In the genomic region with DNA sequence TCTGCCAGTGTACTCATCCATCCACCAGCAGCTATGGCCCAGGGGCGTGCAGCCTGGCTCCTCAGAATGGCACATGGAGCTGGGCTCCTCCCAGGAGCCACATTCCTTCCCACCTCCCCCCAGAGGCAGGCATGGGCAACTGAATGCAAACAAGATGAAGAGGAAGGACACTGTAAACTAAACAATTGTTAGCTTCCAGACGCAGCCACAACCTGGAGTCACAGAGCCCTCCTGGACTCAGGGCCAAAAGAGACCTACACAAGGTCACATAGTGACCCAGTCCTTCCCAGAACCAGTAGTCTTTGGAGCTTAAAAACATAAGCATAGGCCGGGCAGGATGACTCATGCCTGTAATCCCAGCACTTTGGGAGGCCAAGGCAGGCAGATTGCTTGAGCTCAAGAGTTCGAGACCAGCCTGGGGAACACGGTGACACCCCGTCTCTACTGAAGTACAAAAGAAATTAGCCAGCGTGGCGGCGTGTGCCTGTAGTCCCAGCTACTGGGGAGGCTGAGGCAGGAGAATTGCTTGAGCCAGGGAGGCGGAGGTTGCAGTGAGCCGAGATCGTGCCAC, we compare ENCODE assay signal across 1 cellular context.
A peak's percentile ranks its signal among the peaks of the same experiment; 100 is the strongest.
TF ChIP-seq lines count a peak whose summit lies in the region.

No MANE protein-coding gene starts in this region.

TF ChIP-seq in H1, 55 proteins besides CTCF, POLR2A, EP300 and RAD21:
- no peak for TF ChIP-seq CBX5 (IDR thresholded peaks at IDR 0.05; ENCODE audit: low read depth, low read length)
- no peak for TF ChIP-seq SP4 (IDR thresholded peaks at IDR 0.05; ENCODE audit: low read length)
- no peak for TF ChIP-seq PHF8 (conservative IDR thresholded peaks at IDR 0.05; ENCODE audit: low read depth, low read length)
- TF ChIP-seq ASH2L (IDR thresholded peaks at IDR 0.05; ENCODE audit: low read length) = peak; percentile 72
- TF ChIP-seq TAF7 (optimal IDR thresholded peaks at IDR 0.05; ENCODE audit: borderline replicate concordance, low read depth, low read length) = no peak
- TF ChIP-seq, protein P1, sequence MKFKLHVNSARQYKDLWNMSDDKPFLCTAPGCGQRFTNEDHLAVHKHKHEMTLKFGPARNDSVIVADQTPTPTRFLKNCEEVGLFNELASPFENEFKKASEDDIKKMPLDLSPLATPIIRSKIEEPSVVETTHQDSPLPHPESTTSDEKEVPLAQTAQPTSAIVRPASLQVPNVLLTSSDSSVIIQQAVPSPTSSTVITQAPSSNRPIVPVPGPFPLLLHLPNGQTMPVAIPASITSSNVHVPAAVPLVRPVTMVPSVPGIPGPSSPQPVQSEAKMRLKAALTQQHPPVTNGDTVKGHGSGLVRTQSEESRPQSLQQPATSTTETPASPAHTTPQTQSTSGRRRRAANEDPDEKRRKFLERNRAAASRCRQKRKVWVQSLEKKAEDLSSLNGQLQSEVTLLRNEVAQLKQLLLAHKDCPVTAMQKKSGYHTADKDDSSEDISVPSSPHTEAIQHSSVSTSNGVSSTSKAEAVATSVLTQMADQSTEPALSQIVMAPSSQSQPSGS (IDR thresholded peaks at IDR 0.05; ENCODE audit: low read length) = no peak
- TF ChIP-seq SP2 (IDR thresholded peaks at IDR 0.05; ENCODE audit: low read length) = no peak
- TF ChIP-seq SIRT6 (IDR thresholded peaks at IDR 0.05; ENCODE audit: low read length) = no peak
- TF ChIP-seq HDAC6 (IDR thresholded peaks at IDR 0.05; ENCODE audit: low read depth, low read length) = no peak
- no peak for TF ChIP-seq EGR1 (IDR thresholded peaks at IDR 0.05; ENCODE audit: borderline replicate concordance, low read depth, low read length)
- TF ChIP-seq TCF12 (IDR thresholded peaks at IDR 0.05; ENCODE audit: low read depth, low read length) = no peak
- no peak for TF ChIP-seq KDM1A (IDR thresholded peaks at IDR 0.05; ENCODE audit: borderline replicate concordance, low read length)
- no peak for TF ChIP-seq CTBP2 (IDR thresholded peaks at IDR 0.05; ENCODE audit: borderline replicate concordance, insufficient read depth, insufficient read length, low read length)
- TF ChIP-seq, protein P2, sequence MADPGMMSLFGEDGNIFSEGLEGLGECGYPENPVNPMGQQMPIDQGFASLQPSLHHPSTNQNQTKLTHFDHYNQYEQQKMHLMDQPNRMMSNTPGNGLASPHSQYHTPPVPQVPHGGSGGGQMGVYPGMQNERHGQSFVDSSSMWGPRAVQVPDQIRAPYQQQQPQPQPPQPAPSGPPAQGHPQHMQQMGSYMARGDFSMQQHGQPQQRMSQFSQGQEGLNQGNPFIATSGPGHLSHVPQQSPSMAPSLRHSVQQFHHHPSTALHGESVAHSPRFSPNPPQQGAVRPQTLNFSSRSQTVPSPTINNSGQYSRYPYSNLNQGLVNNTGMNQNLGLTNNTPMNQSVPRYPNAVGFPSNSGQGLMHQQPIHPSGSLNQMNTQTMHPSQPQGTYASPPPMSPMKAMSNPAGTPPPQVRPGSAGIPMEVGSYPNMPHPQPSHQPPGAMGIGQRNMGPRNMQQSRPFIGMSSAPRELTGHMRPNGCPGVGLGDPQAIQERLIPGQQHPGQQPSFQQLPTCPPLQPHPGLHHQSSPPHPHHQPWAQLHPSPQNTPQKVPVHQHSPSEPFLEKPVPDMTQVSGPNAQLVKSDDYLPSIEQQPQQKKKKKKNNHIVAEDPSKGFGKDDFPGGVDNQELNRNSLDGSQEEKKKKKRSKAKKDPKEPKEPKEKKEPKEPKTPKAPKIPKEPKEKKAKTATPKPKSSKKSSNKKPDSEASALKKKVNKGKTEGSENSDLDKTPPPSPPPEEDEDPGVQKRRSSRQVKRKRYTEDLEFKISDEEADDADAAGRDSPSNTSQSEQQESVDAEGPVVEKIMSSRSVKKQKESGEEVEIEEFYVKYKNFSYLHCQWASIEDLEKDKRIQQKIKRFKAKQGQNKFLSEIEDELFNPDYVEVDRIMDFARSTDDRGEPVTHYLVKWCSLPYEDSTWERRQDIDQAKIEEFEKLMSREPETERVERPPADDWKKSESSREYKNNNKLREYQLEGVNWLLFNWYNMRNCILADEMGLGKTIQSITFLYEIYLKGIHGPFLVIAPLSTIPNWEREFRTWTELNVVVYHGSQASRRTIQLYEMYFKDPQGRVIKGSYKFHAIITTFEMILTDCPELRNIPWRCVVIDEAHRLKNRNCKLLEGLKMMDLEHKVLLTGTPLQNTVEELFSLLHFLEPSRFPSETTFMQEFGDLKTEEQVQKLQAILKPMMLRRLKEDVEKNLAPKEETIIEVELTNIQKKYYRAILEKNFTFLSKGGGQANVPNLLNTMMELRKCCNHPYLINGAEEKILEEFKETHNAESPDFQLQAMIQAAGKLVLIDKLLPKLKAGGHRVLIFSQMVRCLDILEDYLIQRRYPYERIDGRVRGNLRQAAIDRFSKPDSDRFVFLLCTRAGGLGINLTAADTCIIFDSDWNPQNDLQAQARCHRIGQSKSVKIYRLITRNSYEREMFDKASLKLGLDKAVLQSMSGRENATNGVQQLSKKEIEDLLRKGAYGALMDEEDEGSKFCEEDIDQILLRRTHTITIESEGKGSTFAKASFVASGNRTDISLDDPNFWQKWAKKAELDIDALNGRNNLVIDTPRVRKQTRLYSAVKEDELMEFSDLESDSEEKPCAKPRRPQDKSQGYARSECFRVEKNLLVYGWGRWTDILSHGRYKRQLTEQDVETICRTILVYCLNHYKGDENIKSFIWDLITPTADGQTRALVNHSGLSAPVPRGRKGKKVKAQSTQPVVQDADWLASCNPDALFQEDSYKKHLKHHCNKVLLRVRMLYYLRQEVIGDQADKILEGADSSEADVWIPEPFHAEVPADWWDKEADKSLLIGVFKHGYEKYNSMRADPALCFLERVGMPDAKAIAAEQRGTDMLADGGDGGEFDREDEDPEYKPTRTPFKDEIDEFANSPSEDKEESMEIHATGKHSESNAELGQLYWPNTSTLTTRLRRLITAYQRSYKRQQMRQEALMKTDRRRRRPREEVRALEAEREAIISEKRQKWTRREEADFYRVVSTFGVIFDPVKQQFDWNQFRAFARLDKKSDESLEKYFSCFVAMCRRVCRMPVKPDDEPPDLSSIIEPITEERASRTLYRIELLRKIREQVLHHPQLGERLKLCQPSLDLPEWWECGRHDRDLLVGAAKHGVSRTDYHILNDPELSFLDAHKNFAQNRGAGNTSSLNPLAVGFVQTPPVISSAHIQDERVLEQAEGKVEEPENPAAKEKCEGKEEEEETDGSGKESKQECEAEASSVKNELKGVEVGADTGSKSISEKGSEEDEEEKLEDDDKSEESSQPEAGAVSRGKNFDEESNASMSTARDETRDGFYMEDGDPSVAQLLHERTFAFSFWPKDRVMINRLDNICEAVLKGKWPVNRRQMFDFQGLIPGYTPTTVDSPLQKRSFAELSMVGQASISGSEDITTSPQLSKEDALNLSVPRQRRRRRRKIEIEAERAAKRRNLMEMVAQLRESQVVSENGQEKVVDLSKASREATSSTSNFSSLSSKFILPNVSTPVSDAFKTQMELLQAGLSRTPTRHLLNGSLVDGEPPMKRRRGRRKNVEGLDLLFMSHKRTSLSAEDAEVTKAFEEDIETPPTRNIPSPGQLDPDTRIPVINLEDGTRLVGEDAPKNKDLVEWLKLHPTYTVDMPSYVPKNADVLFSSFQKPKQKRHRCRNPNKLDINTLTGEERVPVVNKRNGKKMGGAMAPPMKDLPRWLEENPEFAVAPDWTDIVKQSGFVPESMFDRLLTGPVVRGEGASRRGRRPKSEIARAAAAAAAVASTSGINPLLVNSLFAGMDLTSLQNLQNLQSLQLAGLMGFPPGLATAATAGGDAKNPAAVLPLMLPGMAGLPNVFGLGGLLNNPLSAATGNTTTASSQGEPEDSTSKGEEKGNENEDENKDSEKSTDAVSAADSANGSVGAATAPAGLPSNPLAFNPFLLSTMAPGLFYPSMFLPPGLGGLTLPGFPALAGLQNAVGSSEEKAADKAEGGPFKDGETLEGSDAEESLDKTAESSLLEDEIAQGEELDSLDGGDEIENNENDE (IDR thresholded peaks at IDR 0.05; ENCODE audit: insufficient replicate concordance, low read length) = no peak
- TF ChIP-seq KDM4A (IDR thresholded peaks at IDR 0.05; ENCODE audit: low read depth, low read length, severe bottlenecking) = no peak
- peak; percentile 70; the same call in 1 of the 2 replicates for TF ChIP-seq E2F6 (IDR thresholded peaks at IDR 0.05)
- TF ChIP-seq ZNF274 (IDR thresholded peaks at IDR 0.05; ENCODE audit: borderline replicate concordance, extremely low read depth, low read length) = no peak
- no peak for TF ChIP-seq BRCA1 (IDR thresholded peaks at IDR 0.05; ENCODE audit: low read depth, low read length)
- TF ChIP-seq SIX5 (IDR thresholded peaks at IDR 0.05; ENCODE audit: low read depth, low read length) = no peak
- TF ChIP-seq CREB1 (IDR thresholded peaks at IDR 0.05) = no peak
- no peak for TF ChIP-seq ATF3 (IDR thresholded peaks at IDR 0.05; ENCODE audit: insufficient read depth, low read depth, low read length)
- TF ChIP-seq YY1 (IDR thresholded peaks at IDR 0.05; ENCODE audit: low read depth, low read length) = peak; percentile 66
- no peak for TF ChIP-seq BACH1 (IDR thresholded peaks at IDR 0.05; ENCODE audit: low read length)
- no peak for TF ChIP-seq RXRA (IDR thresholded peaks at IDR 0.05; ENCODE audit: insufficient read depth, low read depth, low read length)
- TF ChIP-seq CHD2 (IDR thresholded peaks at IDR 0.05; ENCODE audit: low read length) = no peak
- no peak for TF ChIP-seq SAP30 (IDR thresholded peaks at IDR 0.05; ENCODE audit: insufficient read depth, insufficient replicate concordance, low read length)
- TF ChIP-seq SIN3A (conservative IDR thresholded peaks at IDR 0.05 in 1 of 2, IDR thresholded peaks at IDR 0.05 in 1 of 2; ENCODE audit: low read depth in 1 of 2, low read length in 2 of 2) = no peak
- TF ChIP-seq HDAC2 (IDR thresholded peaks at IDR 0.05; ENCODE audit: borderline replicate concordance in 1 of 2, low read depth in 2 of 2, low read length in 2 of 2) = no peak
- TF ChIP-seq CBX8 (IDR thresholded peaks at IDR 0.05; ENCODE audit: borderline replicate concordance, low read depth, low read length) = no peak
- TF ChIP-seq GABPA (IDR thresholded peaks at IDR 0.05; ENCODE audit: borderline replicate concordance, insufficient read depth, low read length) = no peak
- no peak for TF ChIP-seq MAFK (IDR thresholded peaks at IDR 0.05; ENCODE audit: low read depth, low read length)
- TF ChIP-seq POU5F1 (IDR thresholded peaks at IDR 0.05; ENCODE audit: low read depth, low read length) = no peak
- TF ChIP-seq SUZ12 (IDR thresholded peaks at IDR 0.05; ENCODE audit: low read length) = no peak
- no peak for TF ChIP-seq RNF2 (IDR thresholded peaks at IDR 0.05; ENCODE audit: borderline replicate concordance, low read depth, low read length, missing control alignments, poor library complexity, severe bottlenecking)
- TF ChIP-seq MAX (IDR thresholded peaks at IDR 0.05) = peak; percentile 93
- 0 out of 2 replicates have a peak, but pooled peaks have one; percentile 40 for TF ChIP-seq TAF1 (IDR thresholded peaks at IDR 0.05; ENCODE audit: low read depth, low read length)
- no peak for TF ChIP-seq JUN (IDR thresholded peaks at IDR 0.05; ENCODE audit: low read depth, low read length)
- TF ChIP-seq RBBP5 (IDR thresholded peaks at IDR 0.05; ENCODE audit: borderline replicate concordance, low read depth, low read length) = peak; percentile 56; the same call in 1 of the 2 replicates
- TF ChIP-seq EZH2 (IDR thresholded peaks at IDR 0.05; ENCODE audit: low read depth, low read length, severe bottlenecking) = no peak
- TF ChIP-seq NANOG (IDR thresholded peaks at IDR 0.05; ENCODE audit: insufficient read depth, low read depth, low read length, poor library complexity, severe bottlenecking) = no peak
- TF ChIP-seq CHD1 (IDR thresholded peaks at IDR 0.05; ENCODE audit: low read depth, low read length) = no peak
- no peak for TF ChIP-seq GTF2F1 (IDR thresholded peaks at IDR 0.05; ENCODE audit: borderline replicate concordance, low read depth, low read length)
- TF ChIP-seq CEBPB (IDR thresholded peaks at IDR 0.05; ENCODE audit: low read depth, low read length) = no peak
- TF ChIP-seq NRF1 (IDR thresholded peaks at IDR 0.05; ENCODE audit: low read depth, low read length) = no peak
- 0 out of 2 replicates have a peak, but pooled peaks have one; percentile 36 for TF ChIP-seq JUND (IDR thresholded peaks at IDR 0.05; ENCODE audit: low read length)
- TF ChIP-seq RFX5 (IDR thresholded peaks at IDR 0.05; ENCODE audit: borderline replicate concordance, low read depth, low read length) = no peak
- no peak for TF ChIP-seq FOSL1 (IDR thresholded peaks at IDR 0.05; ENCODE audit: insufficient read depth, low read depth, low read length)
- TF ChIP-seq USF2 (IDR thresholded peaks at IDR 0.05; ENCODE audit: low read length) = no peak
- TF ChIP-seq POLR2AphosphoS5 (IDR thresholded peaks at IDR 0.05; ENCODE audit: low read depth, low read length) = no peak
- peak; percentile 97 for TF ChIP-seq TEAD4 (IDR thresholded peaks at IDR 0.05; ENCODE audit: low read depth, low read length)
- TF ChIP-seq TBP (IDR thresholded peaks at IDR 0.05; ENCODE audit: low read depth, low read length) = no peak
- TF ChIP-seq SRF (IDR thresholded peaks at IDR 0.05; ENCODE audit: low read depth, low read length) = no peak
- TF ChIP-seq KDM5A (IDR thresholded peaks at IDR 0.05; ENCODE audit: low read length) = no peak
- no peak for TF ChIP-seq BCL11A (IDR thresholded peaks at IDR 0.05; ENCODE audit: low read depth in 2 of 2, low read length in 2 of 2)
- TF ChIP-seq SP1 (IDR thresholded peaks at IDR 0.05; ENCODE audit: low read depth, low read length) = peak; percentile 26; the same call in 1 of the 2 replicates
